Comparison of ENCODE assay signal across 8 cellular contexts in the genomic region with DNA sequence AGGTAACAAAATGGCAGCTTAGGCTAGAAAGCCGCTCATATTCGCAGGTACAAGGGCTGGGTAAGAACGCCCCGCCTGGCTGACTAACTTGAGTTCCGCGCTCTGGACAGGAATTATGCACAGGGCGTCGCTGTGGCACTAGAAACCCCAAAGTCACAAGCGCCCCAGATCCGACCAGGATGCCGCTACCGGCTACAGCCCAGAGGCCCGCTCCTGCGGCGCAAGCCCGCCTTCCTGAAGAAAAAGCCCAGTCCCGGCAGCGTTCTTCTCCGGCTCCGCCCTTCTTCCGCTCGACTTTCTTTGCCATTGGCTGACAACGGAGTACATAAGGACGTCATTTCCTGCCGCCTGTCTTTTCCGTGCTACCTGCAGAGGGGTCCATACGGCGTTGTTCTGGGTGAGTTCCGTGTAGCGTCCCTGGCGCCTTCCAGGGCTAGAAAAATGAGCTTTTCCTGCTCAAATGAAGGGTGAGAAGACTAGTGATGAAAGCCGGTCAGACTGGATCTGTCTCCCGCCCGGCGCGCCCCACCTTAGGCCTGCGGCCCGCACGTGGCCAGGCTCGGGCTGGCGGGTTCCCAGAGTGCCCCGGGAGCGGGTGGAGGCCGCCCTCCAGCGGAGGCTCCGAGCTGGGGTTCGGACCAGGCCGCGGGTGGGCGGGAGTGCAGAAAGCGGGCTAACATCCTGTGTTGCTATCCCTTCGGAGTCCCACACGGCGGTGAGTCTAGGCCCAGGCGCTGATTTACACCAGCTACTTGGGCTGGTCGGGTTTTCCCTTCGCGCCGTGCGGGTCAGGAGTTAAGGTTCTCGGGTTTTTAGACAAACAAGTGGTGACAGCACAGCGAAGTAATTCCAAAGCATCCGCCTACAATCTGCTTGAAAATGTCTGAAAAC. TPM values are rescaled to one million over a fixed set of nuclear protein-coding genes. Genes with fewer than 3 reads are reported as not detected.
DNase-seq lines count a peak whose midpoint lies in the region; ATAC-seq and FAIRE-seq lines count a peak whose summit lies in the region.

A gene (plus strand): TSS at position 353 of the 891 bp plus-strand sequence. CDS start 934 bp downstream, outside the sequence.

- FAIRE-seq in HTR-8/SVneo (lab: Jason Lieb, UNC) = no peak

- H3K4me3 Mint-ChIP-seq in effector memory CD8-positive, alpha-beta T cell = peak within 1 kb of the TSS; percentile 81 to 89

- H3K27ac Mint-ChIP-seq in effector memory CD8-positive, alpha-beta T cell = peak within 1 kb of the TSS; percentile 93 to 97

- H3K9me3 Mint-ChIP-seq in effector memory CD8-positive, alpha-beta T cell = no peaks in the 10 kb centered on the region

- peaks cover 26 to 40% of the 10 kb centered on the region in 2 donors for H3K4me1 Mint-ChIP-seq in effector memory CD8-positive, alpha-beta T cell (ENCODE audit: low read depth in 2 of 2)

- ATAC-seq in GM21367 (IDR thresholded peaks at IDR 0.05; ENCODE audit: unreplicated experiment) = peak; percentile 88
- ATAC-seq in effector memory CD8-positive, alpha-beta T cell (replicated peaks) = peak; percentile 88

- DNase-seq in Caki2 (ENCODE audit: low read depth) = peak; percentile 93
- DNase-seq in HTR-8/SVneo (ENCODE audit: insufficient read length, low spot score) = peak; percentile 93
- DNase-seq in NOMO-1 treated with DMSO at 0.1 percent for 48 hours (lab: John Stamatoyannopoulos, UW; ENCODE audit: unreplicated experiment) = peak; percentile 99
- peak; percentile 88 to 91 for DNase-seq in activated CD8-positive, alpha-beta memory T cell treated with anti-CD3 and anti-CD28 coated beads for 4 hours (ENCODE audit: low read depth in 2 of 2)
- DNase-seq in effector memory CD8-positive, alpha-beta T cell = peak; percentile 94
- DNase-seq in medulla oblongata (ENCODE audit: extremely low spot score) = peak; percentile 98
- peak; percentile 90 for DNase-seq in stimulated activated CD8-positive, alpha-beta memory T cell treated with anti-CD3 and anti-CD28 coated beads, Interleukin-12 subunit alpha, Interleukin-12 subunit beta, amount 100 ng/mL, for 1 hour (ENCODE audit: low read depth)

- H3K36me3 Mint-ChIP-seq in effector memory CD8-positive, alpha-beta T cell (ENCODE audit: insufficient read depth) = peaks cover 63% of the 10 kb centered on the region

- in situ Hi-C loops in Caki2 (cut with HindIII; ENCODE audit: low pct_unique_long_range_greater_than_20kb, low sequenced_read_pairs) = no loop called here

- no peaks in the 10 kb centered on the region for H3K27me3 Mint-ChIP-seq in effector memory CD8-positive, alpha-beta T cell

RNA-seq across cellular contexts. Expression of the gene that starts here (rescaled TPM):
- total RNA-seq in Caki2 (2014; rRNA removed; shearing (Covaris generic); ENCODE audit: low replicate concordance) = 942 and 1,136 TPM in 2 replicates

Comparison
In these comparisons a context has a peak if more than half of its experiments do, and no peak if none do; other contexts are left out.
1. Peak in every context shown above with its lines: DNase-seq and ATAC-seq.